In the genomic region with DNA sequence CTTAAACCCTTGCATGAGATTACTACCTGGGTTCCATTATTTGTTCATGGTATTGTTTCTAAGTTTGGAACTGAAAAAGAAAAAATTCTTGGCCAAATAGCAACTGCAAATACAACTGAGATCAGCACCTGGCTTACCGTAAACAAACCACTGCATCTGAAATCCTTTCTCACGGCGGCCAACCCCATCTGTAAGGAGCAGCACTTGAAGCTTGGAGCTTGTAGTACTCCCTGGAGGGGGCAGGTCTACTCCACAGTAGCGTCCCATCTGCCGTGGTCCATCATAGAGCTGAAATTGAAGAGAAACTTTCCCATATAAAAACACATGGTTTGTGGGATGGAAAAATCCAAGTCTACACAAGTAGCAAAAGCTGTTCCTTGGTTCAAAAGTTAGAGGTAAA, we compare ENCODE assay signal across 25 cellular contexts.
DNase-seq lines count a peak whose midpoint lies in the region; ATAC-seq and TF ChIP-seq lines count a peak whose summit lies in the region.
"Had no signal": no experiment of that assay in that cellular context is flagged by ENCODE, and none has a peak within 500 bp of the region (broad histone marks: within the 10 kb centered on the region; RNA-seq: fewer than 3 reads in every experiment).

No MANE protein-coding gene starts in this region.

- intact Hi-C loops in mucosa of descending colon (cut with DNase I, micrococcal nuclease) (no loop called here), testis (cut with DNase I; ENCODE audit: low total_unique reads) (no loop called here)

- no peak overlapping the region for H2AFZ ChIP-seq in neural progenitor cell (replicated peaks)
- H2AFZ ChIP-seq: GM23248, PC-9 had no signal

- H3K36me3 ChIP-seq in mucosa of descending colon (ENCODE audit: low read depth) (no peaks in the 10 kb centered on the region), testis (ENCODE audit: low read depth, missing control alignments) (no peaks in the 10 kb centered on the region), neural progenitor cell (no peaks in the 10 kb centered on the region)
- H3K36me3 ChIP-seq: HAP-1 had no signal

- peak overlapping the region; percentile 29 for H3K27ac Mint-ChIP-seq in central memory CD8-positive, alpha-beta T cell (ENCODE audit: low read depth)
- no peak overlapping the region for H3K27ac Mint-ChIP-seq in neural progenitor cell
- H3K27ac Mint-ChIP-seq: T-cell had no signal

- H3K4me1 ChIP-seq in mucosa of descending colon (ENCODE audit: low read depth) (no peaks in the 10 kb centered on the region), testis (peaks cover 7% of the 10 kb centered on the region), neural progenitor cell (peaks cover 38% of the 10 kb centered on the region)

- no peak for TF ChIP-seq POLR2A in testis (IDR thresholded peaks at IDR 0.05)

- H3F3A ChIP-seq in neural progenitor cell (ENCODE audit: low read depth): peaks cover 30% of the 10 kb centered on the region

- no peak overlapping the region for H3K9ac ChIP-seq in neural progenitor cell
- H3K9ac ChIP-seq: BLaER1 treated with 17β-estradiol and CSF1 and Interleukin-3, amounts not matched to agents 10 nM and 100 nM; GM23248 had no signal

- peaks cover 5% of the 10 kb centered on the region for H4K20me1 ChIP-seq in neural progenitor cell (ENCODE audit: low read depth)
- H4K20me1 ChIP-seq: BLaER1 treated with 17β-estradiol and CSF1 and Interleukin-3, amounts not matched to agents 10 nM and 100 nM had no signal

- H3K9me3 ChIP-seq in mucosa of descending colon (no peaks in the 10 kb centered on the region), testis (no peaks in the 10 kb centered on the region), neural progenitor cell (ENCODE audit: low read depth) (no peaks in the 10 kb centered on the region)
- H3K9me3 ChIP-seq: HAP-1 had no signal

- H3K4me3 ChIP-seq in mucosa of descending colon: no peak overlapping the region
- no peak overlapping the region for H3K4me3 ChIP-seq in testis
- no peak overlapping the region for H3K4me3 ChIP-seq in neural progenitor cell
- H3K4me3 ChIP-seq: BLaER1 treated with 17β-estradiol and CSF1 and Interleukin-3, amounts not matched to agents 10 nM and 100 nM; GM23248; HAP-1; PC-9 had no signal

- peaks cover 5% of the 10 kb centered on the region for H3K36me3 Mint-ChIP-seq in central memory CD8-positive, alpha-beta T cell (ENCODE audit: insufficient read depth)
- peaks cover 22% of the 10 kb centered on the region for H3K36me3 Mint-ChIP-seq in neural progenitor cell

- no peak for TF ChIP-seq CTCF in mucosa of descending colon (IDR thresholded peaks at IDR 0.05)
- no peak for TF ChIP-seq CTCF in testis (IDR thresholded peaks at IDR 0.05)
- TF ChIP-seq CTCF in neural progenitor cell (IDR thresholded peaks at IDR 0.05): no peak

- WGBS in testis, 2 donors: 92 to 96% methylated on average over 5 of the region's 5 CpGs

- DNase-seq in DMS53 (lab: John Stamatoyannopoulos, UW): peak; percentile 33
- DNase-seq in DMS53 treated with DMSO at 0.1 percent for 48 hours (lab: John Stamatoyannopoulos, UW; ENCODE audit: unreplicated experiment): no peak
- no peak for DNase-seq in central memory CD8-positive, alpha-beta T cell (ENCODE audit: low spot score in 2 of 2)
- DNase-seq in mucosa of descending colon: no peak
- no peak for DNase-seq in NCI-H1092 (lab: John Stamatoyannopoulos, UW)
- DNase-seq in testis: no peak
- no peak for DNase-seq in neural progenitor cell (ENCODE audit: low spot score)
- DNase-seq: 8988T; Calu3; CD8-positive, alpha-beta memory T cell; GM23248; KBM-7; MV-4-11; NCI-H1694 treated with DMSO at 0.1 percent for 48 hours; NCI-H446 treated with DMSO at 0.1 percent for 48 hours; NCI-H69; PC-9; SHP77 treated with DMSO at 0.1 percent for 48 hours; T-cell had no signal

- H3K79me2 ChIP-seq in neural progenitor cell (ENCODE audit: low read depth): no peaks in the 10 kb centered on the region

- ATAC-seq in central memory CD8-positive, alpha-beta T cell (replicated peaks; ENCODE audit: extremely low read depth, poor library complexity, severe bottlenecking): no peak
- peak; percentile 32 for ATAC-seq in mucosa of descending colon
- ATAC-seq: HepG2, SK-N-SH treated with all-trans-retinoic acid at 6 μM for 48 hours, T-cell had no signal

- H3K4me3 Mint-ChIP-seq in central memory CD8-positive, alpha-beta T cell: no peak overlapping the region
- H3K4me3 Mint-ChIP-seq in neural progenitor cell: no peak overlapping the region
- H3K4me3 Mint-ChIP-seq: CD8-positive, alpha-beta memory T cell; T-cell had no signal

- H3K27ac ChIP-seq in testis: no peak overlapping the region
- no peak overlapping the region for H3K27ac ChIP-seq in neural progenitor cell
- H3K27ac ChIP-seq: BLaER1 treated with 17β-estradiol and CSF1 and Interleukin-3, amounts not matched to agents 10 nM and 100 nM; GM23248; HL-60; PC-9; RWPE1 had no signal

- H3K27me3 ChIP-seq in testis: no peaks in the 10 kb centered on the region
- H3K27me3 ChIP-seq in neural progenitor cell: no peaks in the 10 kb centered on the region
- H3K27me3 ChIP-seq: BLaER1 treated with 17β-estradiol and CSF1 and Interleukin-3, amounts not matched to agents 10 nM and 100 nM had no signal

- H3K4me1 Mint-ChIP-seq in central memory CD8-positive, alpha-beta T cell: peaks cover 12% of the 10 kb centered on the region
- peaks cover 41% of the 10 kb centered on the region for H3K4me1 Mint-ChIP-seq in neural progenitor cell

- no peak overlapping the region for H3K4me2 ChIP-seq in neural progenitor cell
- H3K4me2 ChIP-seq: BLaER1 treated with 17β-estradiol and CSF1 and Interleukin-3, amounts not matched to agents 10 nM and 100 nM; PC-9 had no signal

- no peaks in the 10 kb centered on the region for H3K9me3 Mint-ChIP-seq in central memory CD8-positive, alpha-beta T cell
- H3K9me3 Mint-ChIP-seq in neural progenitor cell: peaks cover 30% of the 10 kb centered on the region
- H3K9me3 Mint-ChIP-seq: CD8-positive, alpha-beta memory T cell had no signal

- H3K27me3 Mint-ChIP-seq in central memory CD8-positive, alpha-beta T cell: no peaks in the 10 kb centered on the region
- no peaks in the 10 kb centered on the region for H3K27me3 Mint-ChIP-seq in neural progenitor cell (ENCODE audit: insufficient read depth, low read depth)
- H3K27me3 Mint-ChIP-seq: CD8-positive, alpha-beta memory T cell; T-cell had no signal
